ENCODE assay signal across 8 cellular contexts in the genomic region with DNA sequence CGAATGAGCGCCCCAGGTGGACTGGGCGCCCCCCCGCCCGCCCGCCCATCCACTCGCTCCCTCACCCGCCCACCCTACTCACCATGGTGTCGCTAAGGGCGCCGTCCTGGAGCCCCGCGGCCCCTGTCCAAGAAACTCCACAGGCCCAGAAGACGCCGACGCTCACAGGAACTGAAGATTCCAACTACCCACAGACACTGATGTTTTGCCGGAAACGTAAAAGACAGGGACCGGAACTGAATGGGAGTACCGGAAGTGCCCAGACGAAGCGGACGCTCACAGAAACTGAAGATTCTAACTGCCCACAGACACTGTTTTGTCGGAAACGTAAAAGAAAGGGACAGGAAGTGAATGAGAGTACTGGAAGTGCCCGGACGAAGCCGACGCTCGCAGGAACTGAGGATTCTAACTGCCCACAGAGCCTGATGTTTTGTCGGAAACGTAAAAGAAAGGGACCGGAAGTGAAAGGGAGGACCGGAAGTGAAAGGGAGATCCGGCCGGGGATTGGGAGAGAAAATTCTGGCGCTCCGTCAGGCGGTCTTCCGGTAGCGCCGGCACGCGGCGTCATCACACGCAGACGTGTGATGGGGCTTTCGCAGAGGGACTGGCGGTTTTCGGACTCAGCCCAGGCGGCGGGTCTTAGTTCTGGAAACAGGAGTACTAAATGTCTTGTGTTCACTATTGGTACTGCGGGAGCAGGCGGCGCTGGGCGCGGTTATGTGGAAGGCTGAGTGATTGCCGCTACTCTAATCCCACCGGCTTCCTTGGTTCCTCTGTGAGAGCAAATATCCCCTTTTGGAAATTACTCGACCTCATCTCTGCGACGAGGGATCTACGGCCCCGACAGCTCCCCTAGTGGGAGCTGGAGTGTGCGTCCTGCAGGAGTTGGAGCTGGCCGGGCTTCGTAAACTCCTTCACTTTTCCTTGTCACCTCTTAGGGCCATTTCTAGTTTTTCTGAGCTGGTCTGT. TPM values are rescaled to one million over a fixed set of nuclear protein-coding genes. Genes with fewer than 3 reads are reported as not detected.
DNase-seq lines count a peak whose midpoint lies in the region; FAIRE-seq and TF ChIP-seq lines count a peak whose summit lies in the region.

TSS of gene ISY1 (minus strand) at position 173 of the 969 bp plus-strand sequence. CDS start at position 85, 88 bp downstream.

- FAIRE-seq in frontal cortex (lab: Jason Lieb, UNC): no peak

- TF ChIP-seq CTCF in HFF-Myc (IDR thresholded peaks at IDR 0.05; ENCODE audit: low read depth, low read length, missing control alignments): peak; percentile 89

- in situ Hi-C loops in SK-MEL-5 (cut with HindIII; ENCODE audit: low pct_unique_long_range_greater_than_20kb, low sequenced_read_pairs): no loop called here

- DNase-seq in HFF-Myc (ENCODE audit: extremely low read depth, low read depth) (peak; percentile 93), MV-4-11 (lab: John Stamatoyannopoulos, UW) (peak; percentile 95), SK-MEL-5 (ENCODE audit: low read depth, low spot score) (peak; percentile 97), frontal cortex (ENCODE audit: low spot score in 2 of 2) (peak; percentile 83 to 90), non-pigmented ciliary epithelial cell (ENCODE audit: low read depth) (peak; percentile 78), superior temporal gyrus (ENCODE audit: extremely low spot score) (peak; percentile 97)
- peak; percentile 86 for DNase-seq in activated naive CD4-positive, alpha-beta T cell treated with Interleukin-2 at 50 U/mL for 16 hours

- H3K4me3 ChIP-seq in GM08714 (ENCODE audit: low read length): peak within 1 kb of the TSS; percentile 99
- peak within 1 kb of the TSS; percentile 95 for H3K4me3 ChIP-seq in HFF-Myc (replicated peaks; ENCODE audit: low read depth, low read length)

RNA-seq across cellular contexts. Expression of gene ISY1, which starts in this region (rescaled TPM):
- total RNA-seq in SK-MEL-5 (2014; rRNA removed; shearing (Covaris generic)): 34.9 and 36.3 TPM in 2 replicates
- 19.2 and 22.6 TPM in 2 replicates for polyA plus RNA-seq in SK-MEL-5 (2015; cell fraction: cytosol; rRNA removed)
- polyA plus RNA-seq in SK-MEL-5 (2015; cell fraction: nucleus; rRNA removed): 4.7 and 11.1 TPM in 2 replicates
- total RNA-seq in frontal cortex: 13.9 TPM

Comparison
In these comparisons a context has a peak if more than half of its experiments do, and no peak if none do; other contexts are left out.
1. Peak in every context shown above with its lines: DNase-seq and H3K4me3 ChIP-seq.